Comparison of ENCODE assay signal across 8 cellular contexts in genomic region chr1:44036409-44037111, GRCh38. TPM values are rescaled to one million over a fixed set of nuclear protein-coding genes. Genes with fewer than 3 reads are reported as not detected.
A peak's percentile ranks its signal among the peaks of the same experiment; 100 is the strongest.
DNase-seq lines count a peak whose midpoint lies in the region; ATAC-seq, FAIRE-seq and TF ChIP-seq lines count a peak whose summit lies in the region.

No MANE protein-coding gene starts in this region.

- H3K27me3 Mint-ChIP-seq in activated CD4-positive, alpha-beta T cell treated with anti-CD3 and anti-CD28 coated beads, Interleukin-2, amount 10 ng/mL, durations not matched to agents 7 days and 5 days: peaks cover 3% of the 10 kb centered on the region

- no peak overlapping the region for H3K4me3 Mint-ChIP-seq in activated CD4-positive, alpha-beta T cell treated with anti-CD3 and anti-CD28 coated beads, Interleukin-2, amount 10 ng/mL, durations not matched to agents 7 days and 5 days

- TF ChIP-seq CTCF in AG10803 (conservative IDR thresholded peaks at IDR 0.05; ENCODE audit: low read length) (peak; percentile 89), lower lobe of right lung (IDR thresholded peaks at IDR 0.05) (peak; percentile 84)

- no peak overlapping the region for H3K4me3 ChIP-seq in AG10803 (ENCODE audit: low read length)
- H3K4me3 ChIP-seq in lower lobe of right lung: no peak overlapping the region

- intact Hi-C loops in lower lobe of right lung (cut with DNase I): no loop called here

- H3K4me1 Mint-ChIP-seq in activated CD4-positive, alpha-beta T cell treated with anti-CD3 and anti-CD28 coated beads, Interleukin-2, amount 10 ng/mL, durations not matched to agents 7 days and 5 days: peaks cover 12% of the 10 kb centered on the region

- peak; percentile 78 for FAIRE-seq in H54 (lab: Jason Lieb, UNC)

- no peaks in the 10 kb centered on the region for H3K36me3 Mint-ChIP-seq in activated CD4-positive, alpha-beta T cell treated with anti-CD3 and anti-CD28 coated beads, Interleukin-2, amount 10 ng/mL, durations not matched to agents 7 days and 5 days (ENCODE audit: low read depth)

- no peak overlapping the region for H3K27ac Mint-ChIP-seq in activated CD4-positive, alpha-beta T cell treated with anti-CD3 and anti-CD28 coated beads, Interleukin-2, amount 10 ng/mL, durations not matched to agents 7 days and 5 days

- H3K27me3 ChIP-seq in lower lobe of right lung (ENCODE audit: low read depth): no peaks in the 10 kb centered on the region

- POLR2A ChIA-PET in activated CD4-positive, alpha-beta T cell treated with anti-CD3 and anti-CD28 coated beads, Interleukin-2, amount 10 ng/mL, durations not matched to agents 7 days and 5 days (lab: Charles Lee): no interaction called here

- peak; percentile 77 to 82 for ATAC-seq in lower lobe of right lung
- no peak for ATAC-seq in HG02870 (IDR thresholded peaks at IDR 0.05; ENCODE audit: unreplicated experiment)

- H3K36me3 ChIP-seq in lower lobe of right lung: no peaks in the 10 kb centered on the region

- peaks cover 31% of the 10 kb centered on the region for H3K4me1 ChIP-seq in lower lobe of right lung

- H3K27ac ChIP-seq in lower lobe of right lung: peak overlapping the region; percentile 36

- H3K9me3 Mint-ChIP-seq in activated CD4-positive, alpha-beta T cell treated with anti-CD3 and anti-CD28 coated beads, Interleukin-2, amount 10 ng/mL, durations not matched to agents 7 days and 5 days: no peaks in the 10 kb centered on the region

- no peak for TF ChIP-seq POLR2A in H54 (IDR thresholded peaks at IDR 0.05; ENCODE audit: low read depth, low read length)

- DNase-seq in AG10803 (ENCODE audit: low read depth): peak; percentile 72
- DNase-seq in H54 (ENCODE audit: insufficient read length, low spot score): peak; percentile 49
- peak; percentile 76 for DNase-seq in NCI-H510A (lab: John Stamatoyannopoulos, UW)
- DNase-seq in activated CD4-positive, alpha-beta T cell treated with anti-CD3 and anti-CD28 coated beads, Interleukin-2, amount 10 ng/mL, durations not matched to agents 7 days and 5 days: peak; percentile 78
- peak; percentile 85 for DNase-seq in dermis blood vessel endothelial cell
- peak; percentile 65 for DNase-seq in lower lobe of right lung
- DNase-seq in stimulated activated CD8-positive, alpha-beta memory T cell treated with anti-CD3 and anti-CD28 coated beads, Interleukin-12 subunit alpha, Interleukin-12 subunit beta, amount 100 ng/mL, for 4 hours (ENCODE audit: low read depth): peak; percentile 41

- CTCF ChIA-PET in activated CD4-positive, alpha-beta T cell treated with anti-CD3 and anti-CD28 coated beads, Interleukin-2, amount 10 ng/mL, durations not matched to agents 7 days and 5 days (lab: Charles Lee): interaction anchor here (0.6 to 3.2 kb wide), 15 partner anchors 10 to 716 kb away, joined by 3 to 23 read pairs (median 5); no protein-coding TSS in a partner anchor

- H3K9me3 ChIP-seq in lower lobe of right lung: no peaks in the 10 kb centered on the region

RNA-seq across cellular contexts. Expression of gene SLC6A9, which starts 5.3 kb away (rescaled TPM):
- total RNA-seq in activated CD4-positive, alpha-beta T cell treated with anti-CD3 and anti-CD28 coated beads, Interleukin-2, amount 10 ng/mL, durations not matched to agents 7 days and 5 days: 1 to 10 TPM; 4.0 to 4.8 TPM
- total RNA-seq in dermis blood vessel endothelial cell (0.23 TPM in 1 of 2 replicates, not detected in the other), lower lobe of right lung (24.2 TPM)

RNA-seq across cellular contexts. Expression of gene CCDC24, which starts 45.2 kb away (rescaled TPM):
- 1 to 10 TPM in 1 of 2 experiments, under 1 TPM in 1; 0.71 to 1.3 TPM for total RNA-seq in activated CD4-positive, alpha-beta T cell treated with anti-CD3 and anti-CD28 coated beads, Interleukin-2, amount 10 ng/mL, durations not matched to agents 7 days and 5 days
- 1.7 and 2.2 TPM in 2 replicates for total RNA-seq in dermis blood vessel endothelial cell
- total RNA-seq in lower lobe of right lung: 10.7 TPM

RNA-seq across cellular contexts. Expression of gene B4GALT2, which starts 57.5 kb away (rescaled TPM):
- 1 to 10 TPM; 8.0 to 9.3 TPM for total RNA-seq in activated CD4-positive, alpha-beta T cell treated with anti-CD3 and anti-CD28 coated beads, Interleukin-2, amount 10 ng/mL, durations not matched to agents 7 days and 5 days
- total RNA-seq in dermis blood vessel endothelial cell (50.2 and 64.4 TPM in 2 replicates), lower lobe of right lung (17.3 TPM)
